In the genomic region with DNA sequence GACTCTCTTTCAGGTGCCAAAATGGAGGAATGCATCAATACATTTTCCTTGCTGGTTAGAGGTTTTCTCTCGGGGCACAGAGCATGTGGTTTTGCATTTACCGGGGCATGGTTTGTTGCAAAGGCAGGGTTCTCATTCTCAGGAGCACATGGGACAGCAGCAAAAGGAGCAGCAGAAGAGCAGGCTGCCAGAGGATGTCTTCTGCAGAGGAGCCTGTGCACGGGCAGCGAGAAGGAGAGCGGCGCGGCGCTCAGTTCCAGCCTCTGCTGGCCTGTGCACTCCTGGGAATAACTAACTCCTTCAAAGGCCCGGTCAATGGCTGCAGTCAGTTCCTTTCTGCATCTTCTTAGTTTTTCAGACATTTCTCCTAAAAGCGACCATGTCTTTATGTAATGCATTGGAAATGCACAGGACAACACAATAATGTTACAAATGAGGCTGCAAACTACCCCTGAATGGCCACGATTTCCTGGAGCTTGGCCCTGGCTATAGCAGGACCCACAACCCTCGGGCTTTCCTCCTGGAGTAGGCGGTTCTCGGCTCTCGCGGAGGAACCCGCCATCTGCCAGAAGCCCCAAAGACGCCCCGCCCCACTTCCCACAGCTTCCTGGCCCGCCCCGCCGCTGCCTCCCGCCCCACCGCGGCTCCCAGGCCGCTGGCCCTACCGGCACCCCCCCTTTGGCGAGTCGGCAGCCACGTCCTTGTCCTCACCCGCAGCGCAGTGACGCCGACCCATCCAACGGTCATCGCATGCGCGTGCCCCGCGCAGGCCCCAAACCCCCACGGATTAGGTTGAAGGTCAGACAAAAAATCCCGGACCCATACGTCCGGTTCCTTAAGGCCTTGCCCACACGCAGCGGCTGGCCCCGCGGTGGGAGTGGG, we compare ENCODE assay signal across 8 cellular contexts. TPM values are rescaled to one million over a fixed set of nuclear protein-coding genes. Genes with fewer than 3 reads are reported as not detected.
A peak's percentile ranks its signal among the peaks of the same experiment; 100 is the strongest.
DNase-seq lines count a peak whose midpoint lies in the region; ATAC-seq, FAIRE-seq and TF ChIP-seq lines count a peak whose summit lies in the region.

TSS of gene C3orf62 (minus strand) at position 758 of the 882 bp plus-strand sequence. CDS start at position 398, 360 bp downstream.

- peak within 1 kb of the TSS; percentile 48 for H3K4me3 ChIP-seq in HUES48 (ENCODE audit: low read depth, low read length)
- peak within 1 kb of the TSS; percentile 34 to 45 for H3K4me3 ChIP-seq in left lung

- no peak for TF ChIP-seq CTCF in left lung (IDR thresholded peaks at IDR 0.05)

- H3K9ac ChIP-seq in HUES48 (ENCODE audit: low read depth, low read length), result 0 out of 2 replicates have a peak within 1 kb of the TSS, but pooled peaks have one; percentile 40

- no peak for FAIRE-seq in RCC 7860 (lab: Jason Lieb, UNC)

- H3K36me3 ChIP-seq in HUES48 (ENCODE audit: control insufficient read depth, insufficient read depth, low read length) (peaks cover 22% of the 10 kb centered on the region), left lung (peaks cover 0 to 58% of the 10 kb centered on the region in 2 donors)

- H3K9me3 ChIP-seq in HUES48 (ENCODE audit: control insufficient read depth, insufficient read depth, low read length) (no peaks in the 10 kb centered on the region), left lung (no peaks in the 10 kb centered on the region)

- H3K27me3 ChIP-seq in HUES48 (ENCODE audit: control insufficient read depth, insufficient read depth, low read length), result no peaks in the 10 kb centered on the region
- H3K27me3 ChIP-seq in left lung, result no peaks in the 10 kb centered on the region

- peak; percentile 45 to 62 for DNase-seq in activated CD4-positive, alpha-beta T cell treated with anti-CD3 and anti-CD28 coated beads, Interleukin-2, amount 50 U/mL, for 24 hours (ENCODE audit: low read depth in 1 of 2, low spot score in 1 of 2)
- DNase-seq in dedifferentiated amniotic fluid mesenchymal stem cell (ENCODE audit: extremely low spot score) (peak; percentile 63), left lung (peak; percentile 93 to 97), RCC 7860 (ENCODE audit: low spot score) (no peak), SHP77 (lab: John Stamatoyannopoulos, UW) (no peak)
- DNase-seq in stimulated activated CD4-positive, alpha-beta T cell treated with anti-CD3 and anti-CD28 coated beads, Interleukin-1b, Interleukin-23, amount 100 ng/mL, for 48 hours, result peak; percentile 78

- ATAC-seq in GM18498 (IDR thresholded peaks at IDR 0.05; ENCODE audit: unreplicated experiment) (peak; percentile 71), left lung (peak; percentile 97)

- no peak within 1 kb of the TSS for H3K27ac ChIP-seq in HUES48 (ENCODE audit: low read depth, low read length)
- peak within 1 kb of the TSS; percentile 84 to 95 for H3K27ac ChIP-seq in left lung

- H3K4me1 ChIP-seq in HUES48 (ENCODE audit: control insufficient read depth, insufficient read depth, low read length) (no peaks in the 10 kb centered on the region), left lung (peaks cover 13 to 44% of the 10 kb centered on the region in 2 donors)

- intact Hi-C loops in left lung (cut with DNase I), result no loop called here

RNA-seq across cellular contexts. Expression of gene C3orf62, which starts in this region (rescaled TPM):
- 1 to 10 TPM; 4.2 to 9.8 TPM for total RNA-seq in left lung

Comparison
In these comparisons a context has a peak if more than half of its experiments do, and no peak if none do; other contexts are left out.
1. DNase-seq: peak in activated CD4-positive, alpha-beta T cell treated with anti-CD3 and anti-CD28 coated beads, Interleukin-2, amount 50 U/mL, for 24 hours (2 of 2), dedifferentiated amniotic fluid mesenchymal stem cell (single experiment), left lung (2 of 2) and stimulated activated CD4-positive, alpha-beta T cell treated with anti-CD3 and anti-CD28 coated beads, Interleukin-1b, Interleukin-23, amount 100 ng/mL, for 48 hours (single experiment); none in RCC 7860 (single experiment) and SHP77 (0 of 2).